ENCODE assay signal across 21 cellular contexts in genomic region chr9:137504432-137504777, GRCh38. TPM values are rescaled to one million over a fixed set of nuclear protein-coding genes. Genes with fewer than 3 reads are reported as not detected.
A peak's percentile ranks its signal among the peaks of the same experiment; 100 is the strongest.
DNase-seq lines count a peak whose midpoint lies in the region; ATAC-seq and TF ChIP-seq lines count a peak whose summit lies in the region.
"Had no signal": no experiment of that assay in that cellular context is flagged by ENCODE, and none has a peak within 500 bp of the region (broad histone marks: within the 10 kb centered on the region; RNA-seq: fewer than 3 reads in every experiment).

No MANE protein-coding gene starts in this region.

- H3K4me3 ChIP-seq in H7 (ENCODE audit: insufficient read depth, low read depth, low read length) = no peak overlapping the region
- H3K4me3 ChIP-seq: GM23248, MG63, SK-N-MC had no signal

- no peak overlapping the region for H3K4me3 Mint-ChIP-seq in activated CD8-positive, alpha-beta T cell treated with anti-CD3 and anti-CD28 coated beads, Interleukin-2, amount 10 ng/mL, durations not matched to agents 7 days and 5 days
- no peak overlapping the region for H3K4me3 Mint-ChIP-seq in activated CD8-positive, alpha-beta T cell treated with anti-CD3 and anti-CD28 coated beads for 36 hours
- H3K4me3 Mint-ChIP-seq in endothelial cell (ENCODE audit: unreplicated experiment) = peak overlapping the region; percentile 21
- H3K4me3 Mint-ChIP-seq: H9, HFFc6 had no signal

- ATAC-seq in activated CD8-positive, alpha-beta T cell treated with anti-CD3 and anti-CD28 coated beads, Interleukin-2, amount 10 ng/mL, durations not matched to agents 7 days and 5 days = peak; percentile 30
- ATAC-seq in activated CD8-positive, alpha-beta T cell treated with anti-CD3 and anti-CD28 coated beads for 36 hours = no peak
- no peak for ATAC-seq in HG02885 (IDR thresholded peaks at IDR 0.05; ENCODE audit: poor library complexity, unreplicated experiment)

- no peaks in the 10 kb centered on the region for H3K36me3 ChIP-seq in H7 (replicated peaks; ENCODE audit: control insufficient read depth, insufficient read depth, low read length)
- H3K36me3 ChIP-seq: MG63 had no signal

- CTCF ChIA-PET in activated CD8-positive, alpha-beta T cell treated with anti-CD3 and anti-CD28 coated beads, Interleukin-2, amount 10 ng/mL, durations not matched to agents 7 days and 5 days (lab: Charles Lee) = no interaction called here
- CTCF ChIA-PET in activated CD8-positive, alpha-beta T cell treated with anti-CD3 and anti-CD28 coated beads for 36 hours (lab: Charles Lee) = no interaction called here

- peaks cover 4% of the 10 kb centered on the region for H3K4me1 Mint-ChIP-seq in activated CD8-positive, alpha-beta T cell treated with anti-CD3 and anti-CD28 coated beads, Interleukin-2, amount 10 ng/mL, durations not matched to agents 7 days and 5 days (ENCODE audit: low read depth)
- peaks cover 8% of the 10 kb centered on the region for H3K4me1 Mint-ChIP-seq in activated CD8-positive, alpha-beta T cell treated with anti-CD3 and anti-CD28 coated beads for 36 hours (ENCODE audit: low read depth)
- peaks cover 7% of the 10 kb centered on the region for H3K4me1 Mint-ChIP-seq in endothelial cell (ENCODE audit: unreplicated experiment)
- H3K4me1 Mint-ChIP-seq: H9 had no signal

- H3K27me3 Mint-ChIP-seq in activated CD8-positive, alpha-beta T cell treated with anti-CD3 and anti-CD28 coated beads, Interleukin-2, amount 10 ng/mL, durations not matched to agents 7 days and 5 days (ENCODE audit: low read depth) = no peaks in the 10 kb centered on the region
- H3K27me3 Mint-ChIP-seq in activated CD8-positive, alpha-beta T cell treated with anti-CD3 and anti-CD28 coated beads for 36 hours = no peaks in the 10 kb centered on the region
- peaks cover 35% of the 10 kb centered on the region for H3K27me3 Mint-ChIP-seq in endothelial cell (ENCODE audit: unreplicated experiment)

- no peak overlapping the region for H3K27ac Mint-ChIP-seq in activated CD8-positive, alpha-beta T cell treated with anti-CD3 and anti-CD28 coated beads, Interleukin-2, amount 10 ng/mL, durations not matched to agents 7 days and 5 days
- no peak overlapping the region for H3K27ac Mint-ChIP-seq in activated CD8-positive, alpha-beta T cell treated with anti-CD3 and anti-CD28 coated beads for 36 hours
- no peak overlapping the region for H3K27ac Mint-ChIP-seq in endothelial cell (ENCODE audit: unreplicated experiment)
- H3K27ac Mint-ChIP-seq: H9, HFFc6 had no signal

- peaks cover 5% of the 10 kb centered on the region for H3K9me3 Mint-ChIP-seq in activated CD8-positive, alpha-beta T cell treated with anti-CD3 and anti-CD28 coated beads, Interleukin-2, amount 10 ng/mL, durations not matched to agents 7 days and 5 days (ENCODE audit: insufficient read depth)
- H3K9me3 Mint-ChIP-seq in activated CD8-positive, alpha-beta T cell treated with anti-CD3 and anti-CD28 coated beads for 36 hours = peaks cover 6% of the 10 kb centered on the region
- H3K9me3 Mint-ChIP-seq in endothelial cell (ENCODE audit: unreplicated experiment) = peaks cover 9% of the 10 kb centered on the region

- no peak for TF ChIP-seq CTCF in activated CD8-positive, alpha-beta T cell treated with anti-CD3 and anti-CD28 coated beads for 36 hours (IDR thresholded peaks at IDR 0.05)
- TF ChIP-seq CTCF in endothelial cell (IDR thresholded peaks at IDR 0.05; ENCODE audit: unreplicated experiment) = no peak

- intact Hi-C loops in activated CD8-positive, alpha-beta T cell treated with anti-CD3 and anti-CD28 coated beads for 36 hours (cut with micrococcal nuclease) = no loop called here

- peak; percentile 56 for DNase-seq in NCI-H2171 treated with DMSO at 0.1 percent for 48 hours (lab: John Stamatoyannopoulos, UW)
- DNase-seq in NCI-H2171 (lab: John Stamatoyannopoulos, UW) = no peak
- no peak for DNase-seq in activated CD8-positive, alpha-beta T cell treated with anti-CD3 and anti-CD28 coated beads, Interleukin-2, amount 10 ng/mL, durations not matched to agents 7 days and 5 days
- no peak for DNase-seq in activated CD8-positive, alpha-beta T cell treated with anti-CD3 and anti-CD28 coated beads for 36 hours
- DNase-seq in H7 = peak; percentile 20
- no peak for DNase-seq in endothelial cell (ENCODE audit: low spot score)
- DNase-seq in NCI-H146 treated with DMSO at 0.1 percent for 48 hours (lab: John Stamatoyannopoulos, UW; ENCODE audit: unreplicated experiment) = no peak
- DNase-seq: Calu3, GM23248, H9, HFFc6, KG1, MG63, NCI-H1105 treated with DMSO at 0.1 percent for 48 hours, NCI-H146, NCI-H2029, NCI-H446 treated with DMSO at 0.1 percent for 48 hours, NCI-H526, SIG-M5 had no signal

- peaks cover 8% of the 10 kb centered on the region for H3K36me3 Mint-ChIP-seq in activated CD8-positive, alpha-beta T cell treated with anti-CD3 and anti-CD28 coated beads, Interleukin-2, amount 10 ng/mL, durations not matched to agents 7 days and 5 days (ENCODE audit: low read depth)
- H3K36me3 Mint-ChIP-seq in activated CD8-positive, alpha-beta T cell treated with anti-CD3 and anti-CD28 coated beads for 36 hours (ENCODE audit: low read depth) = peaks cover 6% of the 10 kb centered on the region
- peaks cover 22% of the 10 kb centered on the region for H3K36me3 Mint-ChIP-seq in endothelial cell (ENCODE audit: low read depth, unreplicated experiment)

- H3K27me3 ChIP-seq in H7 (ENCODE audit: control insufficient read depth, insufficient read depth, low read length) = no peaks in the 10 kb centered on the region
- H3K27me3 ChIP-seq: MG63 had no signal

- POLR2A ChIA-PET in activated CD8-positive, alpha-beta T cell treated with anti-CD3 and anti-CD28 coated beads, Interleukin-2, amount 10 ng/mL, durations not matched to agents 7 days and 5 days (lab: Charles Lee) = no interaction called here
- POLR2A ChIA-PET in activated CD8-positive, alpha-beta T cell treated with anti-CD3 and anti-CD28 coated beads for 36 hours (lab: Charles Lee) = no interaction called here

RNA-seq across cellular contexts. Expression of gene NSMF, which starts 45.3 kb away (rescaled TPM):
- 10 to 100 TPM; 55.0 to 59.0 TPM for total RNA-seq in activated CD8-positive, alpha-beta T cell treated with anti-CD3 and anti-CD28 coated beads, Interleukin-2, amount 10 ng/mL, durations not matched to agents 7 days and 5 days
- total RNA-seq in activated CD8-positive, alpha-beta T cell treated with anti-CD3 and anti-CD28 coated beads for 36 hours = 100 to 1,000 TPM; 112 to 116 TPM
- 37.9 and 39.0 TPM in 2 replicates for total RNA-seq in H7 (2014; rRNA removed; shearing (Covaris generic))
- 43.0 TPM for total RNA-seq in endothelial cell (ENCODE audit: unreplicated experiment)

RNA-seq across cellular contexts. Expression of gene PNPLA7, which starts 45.8 kb away (rescaled TPM):
- 1 to 10 TPM; 3.4 to 3.7 TPM for total RNA-seq in activated CD8-positive, alpha-beta T cell treated with anti-CD3 and anti-CD28 coated beads, Interleukin-2, amount 10 ng/mL, durations not matched to agents 7 days and 5 days
- 1 to 10 TPM; 4.8 to 5.0 TPM for total RNA-seq in activated CD8-positive, alpha-beta T cell treated with anti-CD3 and anti-CD28 coated beads for 36 hours
- total RNA-seq in H7 (2014; rRNA removed; shearing (Covaris generic)) = 0.07 and 0.14 TPM in 2 replicates
- total RNA-seq in endothelial cell (ENCODE audit: unreplicated experiment) = 3.9 TPM

RNA-seq across cellular contexts. Expression of gene MRPL41, which starts 47.3 kb away (rescaled TPM):
- 10 to 100 TPM; 51.4 to 55.5 TPM for total RNA-seq in activated CD8-positive, alpha-beta T cell treated with anti-CD3 and anti-CD28 coated beads, Interleukin-2, amount 10 ng/mL, durations not matched to agents 7 days and 5 days
- total RNA-seq in activated CD8-positive, alpha-beta T cell treated with anti-CD3 and anti-CD28 coated beads for 36 hours = 10 to 100 TPM; 42.8 to 43.9 TPM
- 74.5 and 78.8 TPM in 2 replicates for total RNA-seq in H7 (2014; rRNA removed; shearing (Covaris generic))
- 41.4 TPM for total RNA-seq in endothelial cell (ENCODE audit: unreplicated experiment)

Comparison
In these comparisons a context has a peak if more than half of its experiments do, and no peak if none do; other contexts are left out.
1. DNase-seq: peak in NCI-H2171 treated with DMSO at 0.1 percent for 48 hours (single experiment) and H7 (single experiment); none in NCI-H2171 (single experiment), activated CD8-positive, alpha-beta T cell treated with anti-CD3 and anti-CD28 coated beads, Interleukin-2, amount 10 ng/mL, durations not matched to agents 7 days and 5 days (single experiment), activated CD8-positive, alpha-beta T cell treated with anti-CD3 and anti-CD28 coated beads for 36 hours (single experiment), endothelial cell (single experiment) and NCI-H146 treated with DMSO at 0.1 percent for 48 hours (single experiment).